Comparison of ENCODE assay signal across 8 cellular contexts in genomic region chr16:11783319-11784047, GRCh38. TPM values are rescaled to one million over a fixed set of nuclear protein-coding genes. Genes with fewer than 3 reads are reported as not detected.
A peak's percentile ranks its signal among the peaks of the same experiment; 100 is the strongest.
DNase-seq lines count a peak whose midpoint lies in the region; ATAC-seq and TF ChIP-seq lines count a peak whose summit lies in the region.

No MANE protein-coding gene starts in this region.

- H3K9me3 Mint-ChIP-seq in WTC11, result no peaks in the 10 kb centered on the region

- H3K27ac Mint-ChIP-seq in WTC11, result peak overlapping the region; percentile 96

- TF ChIP-seq CTCF in WTC11 (IDR thresholded peaks at IDR 0.05) (no peak), omental fat pad (IDR thresholded peaks at IDR 0.05) (no peak)

- peak; percentile 54 for ATAC-seq in HG03159 (IDR thresholded peaks at IDR 0.05; ENCODE audit: unreplicated experiment)
- no peak for ATAC-seq in WTC11
- peak; percentile 62 for ATAC-seq in omental fat pad (ENCODE audit: low FRiP score)

- no peak overlapping the region for H3K4me3 Mint-ChIP-seq in WTC11

- no peaks in the 10 kb centered on the region for H3K27me3 Mint-ChIP-seq in WTC11 (ENCODE audit: low read depth)

- CTCF ChIA-PET in WTC11 (lab: Charles Lee), result interaction anchor here (3.6 to 5.0 kb wide), 2 partner anchors 14 kb away, joined by 16 to 27 read pairs; partner anchors contain the start of gene ZC3H7A

- H3K4me1 Mint-ChIP-seq in WTC11, result peaks cover 21% of the 10 kb centered on the region

- POLR2A ChIA-PET in WTC11 (lab: Charles Lee), result no interaction called here

- peak; percentile 30 for DNase-seq in stimulated activated CD4-positive, alpha-beta T cell treated with anti-CD3 and anti-CD28 coated beads, Interleukin-1b, Interleukin-23, amount 100 ng/mL, for 48 hours
- DNase-seq in stimulated activated CD4-positive, alpha-beta T cell treated with anti-CD3 and anti-CD28 coated beads, Interleukin-2, amount 100 ng/mL, for 48 hours, result no peak
- DNase-seq in WTC11 (ENCODE audit: low spot score), result no peak
- DNase-seq in effector CD8-positive, alpha-beta T cell (lab: John Stamatoyannopoulos, UW), result peak; percentile 29
- DNase-seq in omental fat pad (ENCODE audit: low spot score), result no peak
- no peak for DNase-seq in cortex of kidney (lab: John Stamatoyannopoulos, UW)
- DNase-seq in medulla oblongata (ENCODE audit: extremely low spot score), result no peak

- H3K36me3 Mint-ChIP-seq in WTC11, result no peaks in the 10 kb centered on the region

TF ChIP-seq in WTC11, 78 proteins besides CTCF, POLR2A, EP300 and RAD21:
- no peak for TF ChIP-seq NR3C1 (CRISPR knock-in tag; conservative IDR thresholded peaks at IDR 0.05; ENCODE audit: low read depth)
- TF ChIP-seq CDX4 (CRISPR knock-in tag; IDR thresholded peaks at IDR 0.05; ENCODE audit: borderline replicate concordance), result no peak
- no peak for TF ChIP-seq NFYB (CRISPR knock-in tag; conservative IDR thresholded peaks at IDR 0.05; ENCODE audit: low read depth)
- TF ChIP-seq NR2C2 (CRISPR knock-in tag; IDR thresholded peaks at IDR 0.05), result no peak
- TF ChIP-seq CREB1 (CRISPR knock-in tag; IDR thresholded peaks at IDR 0.05), result no peak
- no peak for TF ChIP-seq ZNF138 (CRISPR knock-in tag; conservative IDR thresholded peaks at IDR 0.05)
- no peak for TF ChIP-seq GABPB1 (CRISPR knock-in tag; IDR thresholded peaks at IDR 0.05)
- TF ChIP-seq, protein P1, sequence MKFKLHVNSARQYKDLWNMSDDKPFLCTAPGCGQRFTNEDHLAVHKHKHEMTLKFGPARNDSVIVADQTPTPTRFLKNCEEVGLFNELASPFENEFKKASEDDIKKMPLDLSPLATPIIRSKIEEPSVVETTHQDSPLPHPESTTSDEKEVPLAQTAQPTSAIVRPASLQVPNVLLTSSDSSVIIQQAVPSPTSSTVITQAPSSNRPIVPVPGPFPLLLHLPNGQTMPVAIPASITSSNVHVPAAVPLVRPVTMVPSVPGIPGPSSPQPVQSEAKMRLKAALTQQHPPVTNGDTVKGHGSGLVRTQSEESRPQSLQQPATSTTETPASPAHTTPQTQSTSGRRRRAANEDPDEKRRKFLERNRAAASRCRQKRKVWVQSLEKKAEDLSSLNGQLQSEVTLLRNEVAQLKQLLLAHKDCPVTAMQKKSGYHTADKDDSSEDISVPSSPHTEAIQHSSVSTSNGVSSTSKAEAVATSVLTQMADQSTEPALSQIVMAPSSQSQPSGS (CRISPR knock-in tag; IDR thresholded peaks at IDR 0.05; ENCODE audit: borderline replicate concordance, low read depth), result no peak
- TF ChIP-seq CBFB (CRISPR knock-in tag; IDR thresholded peaks at IDR 0.05; ENCODE audit: low read depth), result no peak
- TF ChIP-seq ZNF423 (CRISPR knock-in tag; IDR thresholded peaks at IDR 0.05), result no peak
- TF ChIP-seq FOXP1 (CRISPR knock-in tag; IDR thresholded peaks at IDR 0.05; ENCODE audit: borderline replicate concordance), result no peak
- no peak for TF ChIP-seq IRF1 (CRISPR knock-in tag; IDR thresholded peaks at IDR 0.05)
- TF ChIP-seq PREB (CRISPR knock-in tag; IDR thresholded peaks at IDR 0.05; ENCODE audit: borderline replicate concordance), result no peak
- no peak for TF ChIP-seq SMAD4 (CRISPR knock-in tag; IDR thresholded peaks at IDR 0.05)
- no peak for TF ChIP-seq FOXJ3 (CRISPR knock-in tag; IDR thresholded peaks at IDR 0.05; ENCODE audit: borderline replicate concordance)
- no peak for TF ChIP-seq ZNF232 (CRISPR knock-in tag; IDR thresholded peaks at IDR 0.05)
- TF ChIP-seq NR1H2 (CRISPR knock-in tag; IDR thresholded peaks at IDR 0.05), result no peak
- TF ChIP-seq, protein P2, sequence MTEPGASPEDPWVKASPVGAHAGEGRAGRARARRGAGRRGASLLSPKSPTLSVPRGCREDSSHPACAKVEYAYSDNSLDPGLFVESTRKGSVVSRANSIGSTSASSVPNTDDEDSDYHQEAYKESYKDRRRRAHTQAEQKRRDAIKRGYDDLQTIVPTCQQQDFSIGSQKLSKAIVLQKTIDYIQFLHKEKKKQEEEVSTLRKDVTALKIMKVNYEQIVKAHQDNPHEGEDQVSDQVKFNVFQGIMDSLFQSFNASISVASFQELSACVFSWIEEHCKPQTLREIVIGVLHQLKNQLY (CRISPR knock-in tag; IDR thresholded peaks at IDR 0.05), result no peak

RNA-seq across cellular contexts. Expression of gene ZC3H7A, which starts 13.6 kb away (rescaled TPM):
- total RNA-seq in WTC11 (2021), result 39.9 to 45.9 TPM (median 43.0 TPM) in 3 replicates
- total RNA-seq in omental fat pad, result 10 to 100 TPM; 38.0 to 74.7 (median 53.6) TPM

RNA-seq across cellular contexts. Expression of gene TXNDC11, which starts 40.8 kb away (rescaled TPM):
- total RNA-seq in WTC11 (2021) (11.1 to 11.5 TPM (median 11.4 TPM) in 3 replicates), omental fat pad (10 to 100 TPM; 40.2 to 53.0 (median 49.1) TPM)

Comparison
In these comparisons a context has a peak if more than half of its experiments do, and no peak if none do; other contexts are left out.
1. DNase-seq: peak in stimulated activated CD4-positive, alpha-beta T cell treated with anti-CD3 and anti-CD28 coated beads, Interleukin-1b, Interleukin-23, amount 100 ng/mL, for 48 hours (single experiment) and effector CD8-positive, alpha-beta T cell (single experiment); none in stimulated activated CD4-positive, alpha-beta T cell treated with anti-CD3 and anti-CD28 coated beads, Interleukin-2, amount 100 ng/mL, for 48 hours (0 of 2), WTC11 (single experiment), omental fat pad (single experiment), cortex of kidney (single experiment) and medulla oblongata (single experiment).